In the genomic region with DNA sequence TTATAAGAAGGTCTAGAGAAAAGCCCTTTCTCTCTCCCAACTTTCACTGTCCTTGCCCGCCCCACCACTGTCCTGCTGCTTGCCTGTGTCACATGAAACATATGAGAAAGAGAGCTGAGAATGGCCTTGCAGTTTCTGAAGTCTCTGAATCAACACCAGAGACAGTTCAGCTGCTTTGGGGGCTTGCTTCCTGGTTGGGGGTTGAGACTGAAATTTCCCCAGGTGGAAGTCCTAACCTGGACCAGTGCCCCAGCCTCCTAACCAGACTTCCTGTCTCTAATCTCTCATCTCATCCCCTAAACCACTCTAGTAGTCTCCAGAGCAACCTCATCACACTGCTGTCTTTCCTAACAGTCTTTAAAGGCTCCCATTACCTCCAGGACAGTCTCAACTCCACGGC, we compare ENCODE assay signal across 10 cellular contexts. TPM values are rescaled to one million over a fixed set of nuclear protein-coding genes. Genes with fewer than 3 reads are reported as not detected.
A peak's percentile ranks its signal among the peaks of the same experiment; 100 is the strongest.
DNase-seq lines count a peak whose midpoint lies in the region; ATAC-seq and TF ChIP-seq lines count a peak whose summit lies in the region.
"Had no signal": no experiment of that assay in that cellular context is flagged by ENCODE, and none has a peak within 500 bp of the region (broad histone marks: within the 10 kb centered on the region; RNA-seq: fewer than 3 reads in every experiment).

No MANE protein-coding gene starts in this region.

- TF ChIP-seq POLR2A in thyroid gland (IDR thresholded peaks at IDR 0.05): no peak

- peaks cover 22% of the 10 kb centered on the region for H3K4me1 Mint-ChIP-seq in activated T-helper 17 cell treated with anti-CD3 and anti-CD28 coated beads, Interleukin-2, amount 50 U/mL, for 72 hours

- peaks cover 39 to 71% of the 10 kb centered on the region in 2 donors for H3K4me1 ChIP-seq in thyroid gland

- peak overlapping the region; percentile 9 for H3K27ac Mint-ChIP-seq in activated T-helper 17 cell treated with anti-CD3 and anti-CD28 coated beads, Interleukin-2, amount 50 U/mL, for 72 hours
- H3K27ac Mint-ChIP-seq: activated T-cell treated with anti-CD3 and anti-CD28 coated beads, Interleukin-2, amount 50 U/mL, for 24 hours had no signal

- 84 to 86% methylated on average over 2 of the region's 2 CpGs for WGBS in thyroid gland, 2 donors

- H3K27ac ChIP-seq in thyroid gland: peak overlapping the region in 2 of 3 donors; percentile 25 to 33

- H3K4me3 Mint-ChIP-seq in activated T-helper 17 cell treated with anti-CD3 and anti-CD28 coated beads, Interleukin-2, amount 50 U/mL, for 72 hours: no peak overlapping the region
- H3K4me3 Mint-ChIP-seq: activated T-cell treated with anti-CD3 and anti-CD28 coated beads, Interleukin-2, amount 50 U/mL, for 24 hours had no signal

- intact Hi-C loops in thyroid gland (cut with DNase I): no loop called here

- TF ChIP-seq CTCF in thyroid gland (IDR thresholded peaks at IDR 0.05): no peak

- no peaks in the 10 kb centered on the region for H3K9me3 ChIP-seq in thyroid gland

- no peaks in the 10 kb centered on the region for H3K27me3 ChIP-seq in thyroid gland

- peak; percentile 82 for ATAC-seq in GM19438 (IDR thresholded peaks at IDR 0.05; ENCODE audit: low read depth, unreplicated experiment)
- peak; percentile 81 for ATAC-seq in HG02870 (IDR thresholded peaks at IDR 0.05; ENCODE audit: unreplicated experiment)
- ATAC-seq in activated T-helper 17 cell treated with anti-CD3 and anti-CD28 coated beads, Interleukin-2, amount 50 U/mL, for 72 hours (replicated peaks): no peak
- ATAC-seq: SK-N-SH treated with all-trans-retinoic acid at 6 μM for 48 hours had no signal

- DNase-seq in thyroid gland: no peak
- no peak for DNase-seq in GM03348 (ENCODE audit: low spot score)
- DNase-seq in SW 1271 (lab: John Stamatoyannopoulos, UW): no peak
- no peak for DNase-seq in NCI-H82 (lab: John Stamatoyannopoulos, UW)
- DNase-seq: activated T-cell treated with anti-CD3 and anti-CD28 coated beads, Interleukin-2, amount 50 U/mL, for 24 hours; NCI-H1417 had no signal

- H3K36me3 ChIP-seq in thyroid gland: no peaks in the 10 kb centered on the region

- no peak overlapping the region for H3K4me3 ChIP-seq in thyroid gland (replicated peaks in 1 of 3)

- no peaks in the 10 kb centered on the region for H3K9me3 Mint-ChIP-seq in activated T-helper 17 cell treated with anti-CD3 and anti-CD28 coated beads, Interleukin-2, amount 50 U/mL, for 72 hours
- H3K9me3 Mint-ChIP-seq: activated T-cell treated with anti-CD3 and anti-CD28 coated beads, Interleukin-2, amount 50 U/mL, for 24 hours had no signal

- no peaks in the 10 kb centered on the region for H3K27me3 Mint-ChIP-seq in activated T-helper 17 cell treated with anti-CD3 and anti-CD28 coated beads, Interleukin-2, amount 50 U/mL, for 72 hours
- H3K27me3 Mint-ChIP-seq: activated T-cell treated with anti-CD3 and anti-CD28 coated beads, Interleukin-2, amount 50 U/mL, for 24 hours had no signal

- no peaks in the 10 kb centered on the region for H3K36me3 Mint-ChIP-seq in activated T-helper 17 cell treated with anti-CD3 and anti-CD28 coated beads, Interleukin-2, amount 50 U/mL, for 72 hours (ENCODE audit: low read depth)

RNA-seq across cellular contexts. Expression of gene TRAM2, which starts 10.7 kb away (rescaled TPM):
- total RNA-seq in activated T-helper 17 cell treated with anti-CD3 and anti-CD28 coated beads, Interleukin-2, amount 50 U/mL, for 72 hours: 1 to 10 TPM; 1.7 to 5.4 TPM
- total RNA-seq in thyroid gland: 10 to 100 TPM; 16.5 to 21.8 (median 19.7) TPM
